Comparison of ENCODE assay signal across 13 cellular contexts in the genomic region with DNA sequence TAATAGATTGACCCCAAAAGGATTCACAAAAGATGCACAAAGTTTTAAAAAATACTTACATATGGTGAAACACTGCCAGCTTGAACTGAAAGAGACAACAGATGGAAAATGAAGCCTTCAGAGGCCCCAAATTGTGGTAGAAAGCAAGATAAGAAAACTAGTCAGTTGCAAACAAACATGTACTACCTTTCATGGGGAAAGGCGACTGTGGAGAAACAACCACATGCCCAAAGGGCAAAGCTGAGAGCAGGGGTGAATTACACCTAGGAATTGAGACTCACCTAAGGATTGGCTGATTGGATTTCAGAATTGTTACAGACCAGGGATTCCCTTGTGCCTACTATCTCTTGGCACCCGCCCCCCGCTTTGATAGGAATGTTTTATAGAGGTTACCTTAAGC. TPM values are rescaled to one million over a fixed set of nuclear protein-coding genes. Genes with fewer than 3 reads are reported as not detected.
DNase-seq lines count a peak whose midpoint lies in the region; ATAC-seq and TF ChIP-seq lines count a peak whose summit lies in the region.
"Had no signal": no experiment of that assay in that cellular context is flagged by ENCODE, and none has a peak within 500 bp of the region (broad histone marks: within the 10 kb centered on the region; RNA-seq: fewer than 3 reads in every experiment).

No MANE protein-coding gene starts in this region.

- peaks cover 69% of the 10 kb centered on the region for H3K4me1 Mint-ChIP-seq in GM23338
- peaks cover 72 to 87% of the 10 kb centered on the region in 2 donors for H3K4me1 Mint-ChIP-seq in natural killer cell treated with Interleukin-12 subunit alpha and Interleukin-12 subunit beta and Interleukin-15 and Interleukin-18, amount 100 ng/mL, for 72 hours (ENCODE audit: low read depth in 2 of 2)

- peaks cover 100% of the 10 kb centered on the region for H3K79me2 ChIP-seq in GM23338 (replicated peaks; ENCODE audit: insufficient read depth)

- peaks cover 7% of the 10 kb centered on the region; the same call in 2 of the 3 replicates for H3K36me3 Mint-ChIP-seq in GM23338 (ENCODE audit: low read depth)
- H3K36me3 Mint-ChIP-seq in activated naive CD4-positive, alpha-beta T cell treated with anti-CD3 and anti-CD28 coated beads, Interleukin-2, amount 50 U/mL, for 72 hours = peaks cover 14 to 38% of the 10 kb centered on the region in 2 donors
- H3K36me3 Mint-ChIP-seq in natural killer cell treated with Interleukin-12 subunit alpha and Interleukin-12 subunit beta and Interleukin-15 and Interleukin-18, amount 100 ng/mL, for 72 hours = peaks cover 14% of the 10 kb centered on the region

- no peaks in the 10 kb centered on the region for H3K9me3 ChIP-seq in thyroid gland

- H3K4me1 ChIP-seq in GM23338 (ENCODE audit: insufficient read depth) (peaks cover 43% of the 10 kb centered on the region), thyroid gland (peaks cover 61 to 84% of the 10 kb centered on the region in 2 donors)

- no peak for TF ChIP-seq CTCF in GM23338 (conservative IDR thresholded peaks at IDR 0.05; ENCODE audit: low read depth in 2 of 2)
- no peak for TF ChIP-seq CTCF in thyroid gland (IDR thresholded peaks at IDR 0.05)

- H3K9me3 Mint-ChIP-seq in GM23338 = no peaks in the 10 kb centered on the region
- peaks cover 12 to 14% of the 10 kb centered on the region in 2 donors for H3K9me3 Mint-ChIP-seq in activated naive CD4-positive, alpha-beta T cell treated with anti-CD3 and anti-CD28 coated beads, Interleukin-2, amount 50 U/mL, for 72 hours
- H3K9me3 Mint-ChIP-seq in natural killer cell treated with Interleukin-12 subunit alpha and Interleukin-12 subunit beta and Interleukin-15 and Interleukin-18, amount 100 ng/mL, for 72 hours = peaks cover 5% of the 10 kb centered on the region

- H3K27me3 ChIP-seq in GM23338 (ENCODE audit: insufficient read depth) (no peaks in the 10 kb centered on the region), thyroid gland (no peaks in the 10 kb centered on the region)

- intact Hi-C loops in thyroid gland (cut with DNase I) = no loop called here

- peaks cover 27% of the 10 kb centered on the region for H4K20me1 ChIP-seq in GM23338 (replicated peaks; ENCODE audit: insufficient read depth)

- H3K27ac ChIP-seq in GM23338 (ENCODE audit: low read depth) = peak overlapping the region; percentile 4; the same call in 1 of the 2 replicates
- no peak overlapping the region for H3K27ac ChIP-seq in thyroid gland

- no peak overlapping the region for H3K4me2 ChIP-seq in GM23338

- H3K4me3 Mint-ChIP-seq in GM23338 = no peak overlapping the region
- no peak overlapping the region for H3K4me3 Mint-ChIP-seq in natural killer cell treated with Interleukin-12 subunit alpha and Interleukin-12 subunit beta and Interleukin-15 and Interleukin-18, amount 100 ng/mL, for 72 hours

- H3K4me3 ChIP-seq in GM23338 (no peak overlapping the region), thyroid gland (replicated peaks in 1 of 3) (no peak overlapping the region)

- whole genome bisulfite sequencing in thyroid gland, 2 donors = 93 to 96% methylated on average over 3 of the region's 3 CpGs

- H3F3A ChIP-seq in GM23338 (replicated peaks; ENCODE audit: low read depth) = no peaks in the 10 kb centered on the region

- DNase-seq in DMS 273 (lab: John Stamatoyannopoulos, UW; ENCODE audit: unreplicated experiment) (peak; percentile 17), DMS 273 treated with DMSO at 0.1 percent for 48 hours (lab: John Stamatoyannopoulos, UW) (no peak), GM23338 (ENCODE audit: low spot score) (no peak), MV-4-11 (lab: John Stamatoyannopoulos, UW) (no peak), thyroid gland (no peak), mucosa of gallbladder (ENCODE audit: low spot score) (no peak)
- no peak for DNase-seq in activated naive CD4-positive, alpha-beta T cell treated with anti-CD3 and anti-CD28 coated beads, Interleukin-2, amount 50 U/mL, for 72 hours (ENCODE audit: low spot score in 2 of 2)
- DNase-seq in natural killer cell treated with Interleukin-12 subunit alpha and Interleukin-12 subunit beta and Interleukin-15 and Interleukin-18, amount 100 ng/mL, for 72 hours (ENCODE audit: low spot score) = no peak
- DNase-seq: activated gamma-delta T cell; central memory CD4-positive, alpha-beta T cell; glutamatergic neuron; IMR-90; NCI-H1092 had no signal

- H3K36me3 ChIP-seq in GM23338 (ENCODE audit: insufficient read depth) (no peaks in the 10 kb centered on the region), thyroid gland (no peaks in the 10 kb centered on the region)

- no peak overlapping the region for H2AFZ ChIP-seq in GM23338

- H3K27ac Mint-ChIP-seq in GM23338 = 0 out of 2 replicates have a peak overlapping the region, but pooled peaks have one; percentile 26
- H3K27ac Mint-ChIP-seq in activated naive CD4-positive, alpha-beta T cell treated with anti-CD3 and anti-CD28 coated beads, Interleukin-2, amount 50 U/mL, for 72 hours = peak overlapping the region; percentile 95 to 97
- H3K27ac Mint-ChIP-seq in natural killer cell treated with Interleukin-12 subunit alpha and Interleukin-12 subunit beta and Interleukin-15 and Interleukin-18, amount 100 ng/mL, for 72 hours = peak overlapping the region; percentile 81 to 90

- TF ChIP-seq POLR2A in thyroid gland (IDR thresholded peaks at IDR 0.05) = no peak

- ATAC-seq in GM23338 = peak; percentile 15; the same call in 1 of the 3 replicates
- ATAC-seq in activated naive CD4-positive, alpha-beta T cell treated with anti-CD3 and anti-CD28 coated beads, Interleukin-2, amount 50 U/mL, for 72 hours = no peak
- no peak for ATAC-seq in natural killer cell treated with Interleukin-12 subunit alpha and Interleukin-12 subunit beta and Interleukin-15 and Interleukin-18, amount 100 ng/mL, for 72 hours

- peaks cover 3% of the 10 kb centered on the region; the same call in 1 of the 2 replicates for H3K9me2 ChIP-seq in GM23338 (ENCODE audit: insufficient read depth)

- H3K27me3 Mint-ChIP-seq in GM23338 (ENCODE audit: insufficient read depth, low read depth, poor library complexity) = peaks cover 1% of the 10 kb centered on the region
- no peaks in the 10 kb centered on the region for H3K27me3 Mint-ChIP-seq in natural killer cell treated with Interleukin-12 subunit alpha and Interleukin-12 subunit beta and Interleukin-15 and Interleukin-18, amount 100 ng/mL, for 72 hours

TF ChIP-seq in GM23338, 12 proteins besides CTCF, POLR2A, EP300 and RAD21:
- TF ChIP-seq EZH2phosphoT487 (IDR thresholded peaks at IDR 0.05; ENCODE audit: unreplicated experiment) (no peak), CREB1 (CRISPR knock-in tag; IDR thresholded peaks at IDR 0.05; ENCODE audit: low read depth) (no peak), REST (IDR thresholded peaks at IDR 0.05; ENCODE audit: unreplicated experiment) (no peak), ETS1 (IDR thresholded peaks at IDR 0.05) (no peak)

RNA-seq across cellular contexts. Expression of gene EPC1, which starts 13.1 kb away (rescaled TPM):
- total RNA-seq in GM23338 (2014; rRNA removed; shearing (Covaris generic)) = 15.8 and 25.9 TPM in 2 replicates
- 24.1 and 24.5 TPM in 2 replicates for polyA plus RNA-seq in GM23338 (2016; fragmentation: Nextera tagmentation; extraction: Ambion mirVana)
- total RNA-seq in activated naive CD4-positive, alpha-beta T cell treated with anti-CD3 and anti-CD28 coated beads, Interleukin-2, amount 50 U/mL, for 72 hours = 10 to 100 TPM; 28.3 to 40.2 TPM
- 10 to 100 TPM; 43.4 to 45.9 TPM for total RNA-seq in natural killer cell treated with Interleukin-12 subunit alpha and Interleukin-12 subunit beta and Interleukin-15 and Interleukin-18, amount 100 ng/mL, for 72 hours
- total RNA-seq in thyroid gland (10 to 100 TPM; 60.0 to 83.4 (median 69.0) TPM), mucosa of gallbladder (39.2 TPM)

Comparison
In these comparisons a context has a peak if more than half of its experiments do, and no peak if none do; other contexts are left out.
1. H3K27ac Mint-ChIP-seq: peak in every context shown above with its lines; median percentile 96 in activated naive CD4-positive, alpha-beta T cell treated with anti-CD3 and anti-CD28 coated beads, Interleukin-2, amount 50 U/mL, for 72 hours; 86 in natural killer cell treated with Interleukin-12 subunit alpha and Interleukin-12 subunit beta and Interleukin-15 and Interleukin-18, amount 100 ng/mL, for 72 hours; 26 in GM23338.